Comparison of ENCODE assay signal across 27 cellular contexts in the genomic region with DNA sequence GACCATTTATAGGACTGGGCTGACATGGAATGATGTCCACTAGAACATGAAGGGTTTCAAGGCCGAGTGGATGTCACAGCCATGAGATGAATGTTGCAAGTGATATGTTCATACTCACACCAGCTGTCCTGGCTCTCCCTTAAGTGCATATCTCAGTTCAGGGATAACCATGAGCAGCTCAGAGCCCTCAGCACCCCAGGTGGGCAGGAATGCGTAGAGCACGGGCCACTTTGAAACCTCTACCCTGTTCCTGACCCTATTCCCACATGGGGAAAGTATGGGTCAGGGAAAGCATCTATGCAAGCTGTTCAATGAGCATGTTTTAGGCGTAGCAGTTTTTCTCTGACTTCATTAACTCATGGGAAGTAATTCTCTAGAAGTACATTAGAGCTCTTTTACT.
"Had no signal": no experiment of that assay in that cellular context is flagged by ENCODE, and none has a peak within 500 bp of the region (broad histone marks: within the 10 kb centered on the region; RNA-seq: fewer than 3 reads in every experiment).

No MANE protein-coding gene starts in this region.

- H3K4me3 ChIP-seq: adrenal gland, Peyer's patch, SJSA1 had no signal

- H3K27me3 Mint-ChIP-seq: activated naive CD8-positive, alpha-beta T cell treated with anti-CD3 and anti-CD28 coated beads, Interleukin-2, amount 10 ng/mL, durations not matched to agents 7 days and 5 days; activated T-helper 17 cell treated with anti-CD3 and anti-CD28 coated beads, Interleukin-2, amount 50 U/mL, for 72 hours had no signal

- H3K4me1 Mint-ChIP-seq: activated CD4-positive, alpha-beta memory T cell treated with anti-CD3 and anti-CD28 coated beads, Interleukin-2, amount 10 ng/mL, durations not matched to agents 7 days and 5 days; activated naive CD8-positive, alpha-beta T cell treated with anti-CD3 and anti-CD28 coated beads, Interleukin-2, amount 10 ng/mL, durations not matched to agents 7 days and 5 days; activated T-helper 17 cell treated with anti-CD3 and anti-CD28 coated beads, Interleukin-2, amount 50 U/mL, for 72 hours had no signal

- H3K9me3 Mint-ChIP-seq: activated naive CD4-positive, alpha-beta T cell treated with anti-CD3 and anti-CD28 coated beads for 36 hours; activated naive CD8-positive, alpha-beta T cell treated with anti-CD3 and anti-CD28 coated beads, Interleukin-2, amount 10 ng/mL, durations not matched to agents 7 days and 5 days; activated T-helper 17 cell treated with anti-CD3 and anti-CD28 coated beads, Interleukin-2, amount 50 U/mL, for 72 hours had no signal

- H3K4me3 Mint-ChIP-seq: activated CD4-positive, alpha-beta memory T cell treated with anti-CD3 and anti-CD28 coated beads, Interleukin-2, amount 10 ng/mL, durations not matched to agents 7 days and 5 days; activated naive CD4-positive, alpha-beta T cell treated with anti-CD3 and anti-CD28 coated beads for 36 hours; activated naive CD8-positive, alpha-beta T cell treated with anti-CD3 and anti-CD28 coated beads, Interleukin-2, amount 10 ng/mL, durations not matched to agents 7 days and 5 days; activated T-helper 17 cell treated with anti-CD3 and anti-CD28 coated beads, Interleukin-2, amount 50 U/mL, for 72 hours had no signal

- H3K27ac ChIP-seq: adrenal gland, Peyer's patch, SJSA1 had no signal

- H3K4me1 ChIP-seq: adrenal gland, Peyer's patch, SJSA1 had no signal

- H3K36me3 Mint-ChIP-seq: activated naive CD8-positive, alpha-beta T cell treated with anti-CD3 and anti-CD28 coated beads, Interleukin-2, amount 10 ng/mL, durations not matched to agents 7 days and 5 days had no signal

- DNase-seq: activated CD4-positive, alpha-beta memory T cell treated with anti-CD3 and anti-CD28 coated beads, Interleukin-2, amount 10 ng/mL, durations not matched to agents 7 days and 5 days; activated CD4-positive, alpha-beta T cell treated with anti-CD3 and anti-CD28 coated beads, Interleukin-2, amount 50 U/mL, for 1 hour; activated CD4-positive, CD25-positive, alpha-beta regulatory T cell; activated gamma-delta T cell; activated naive CD4-positive, alpha-beta T cell treated with anti-CD3 and anti-CD28 coated beads for 36 hours; activated naive CD8-positive, alpha-beta T cell treated with anti-CD3 and anti-CD28 coated beads, Interleukin-2, amount 10 ng/mL, durations not matched to agents 7 days and 5 days; activated T-cell treated with anti-CD3 and anti-CD28 coated beads for 4 hours; activated T-cell treated with anti-CD3 and anti-CD28 coated beads, Interleukin-2, amount 50 U/mL, for 48 hours; adrenal gland; anterior cingulate cortex; cerebellar nuclear complex; KG1; NCI-H1092; NCI-H1417; NCI-H1930; NCI-H2171; NCI-H2227 treated with DMSO at 0.1 percent for 48 hours; NCI-H446 treated with DMSO at 0.1 percent for 48 hours; NCI-H526 treated with DMSO at 0.1 percent for 48 hours; NCI-H82; OCI-M1; Peyer's patch; SHP77; SW 1271 had no signal

- ATAC-seq: activated T-helper 17 cell treated with anti-CD3 and anti-CD28 coated beads, Interleukin-2, amount 50 U/mL, for 72 hours; SK-N-SH treated with all-trans-retinoic acid at 6 μM for 48 hours had no signal

- H3K9me3 ChIP-seq: adrenal gland, Peyer's patch, SJSA1 had no signal

- H3K27me3 ChIP-seq: adrenal gland, Peyer's patch, SJSA1 had no signal

- H3K36me3 ChIP-seq: adrenal gland, Peyer's patch, SJSA1 had no signal

- H3K27ac Mint-ChIP-seq: activated CD4-positive, alpha-beta memory T cell treated with anti-CD3 and anti-CD28 coated beads, Interleukin-2, amount 10 ng/mL, durations not matched to agents 7 days and 5 days; activated naive CD4-positive, alpha-beta T cell treated with anti-CD3 and anti-CD28 coated beads for 36 hours; activated naive CD8-positive, alpha-beta T cell treated with anti-CD3 and anti-CD28 coated beads, Interleukin-2, amount 10 ng/mL, durations not matched to agents 7 days and 5 days; activated T-helper 17 cell treated with anti-CD3 and anti-CD28 coated beads, Interleukin-2, amount 50 U/mL, for 72 hours had no signal
